In the genomic region with DNA sequence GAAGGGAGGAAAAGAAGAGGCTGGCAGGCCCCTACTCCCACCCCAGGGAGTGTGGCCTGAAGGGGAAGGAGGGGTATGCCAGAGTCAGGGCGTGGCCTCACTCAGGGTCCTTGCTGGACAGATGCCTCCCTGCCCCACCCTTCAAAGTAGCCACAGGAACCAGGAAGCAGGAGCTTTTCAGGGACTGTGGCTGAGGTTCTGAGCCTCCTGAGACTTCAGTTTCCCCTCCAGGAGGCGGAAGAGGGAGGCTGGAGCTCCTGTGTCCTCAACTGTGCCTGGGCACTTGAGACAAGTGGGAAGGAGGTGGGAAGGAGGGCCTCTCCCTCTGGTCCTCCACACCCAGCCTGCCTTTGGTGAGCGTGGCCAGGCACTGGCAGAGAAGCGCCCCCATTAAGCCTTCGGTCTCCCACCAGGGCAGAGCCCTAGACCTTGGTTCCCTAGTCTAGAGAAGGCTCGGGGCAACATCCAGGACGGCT, we compare ENCODE assay signal across 12 cellular contexts. TPM values are rescaled to one million over a fixed set of nuclear protein-coding genes. Genes with fewer than 3 reads are reported as not detected.
DNase-seq lines count a peak whose midpoint lies in the region; ATAC-seq and TF ChIP-seq lines count a peak whose summit lies in the region.
"Had no signal": no experiment of that assay in that cellular context is flagged by ENCODE, and none has a peak within 500 bp of the region (broad histone marks: within the 10 kb centered on the region; RNA-seq: fewer than 3 reads in every experiment).

No MANE protein-coding gene starts in this region.

- in situ Hi-C loops in astrocyte of the spinal cord (cut with HindIII; ENCODE audit: low sequenced_read_pairs) = no loop called here

- H3K9me3 Mint-ChIP-seq in Caco-2 (ENCODE audit: unreplicated experiment) = no peaks in the 10 kb centered on the region

- H3K9me3 ChIP-seq in HEK293 (ENCODE audit: control insufficient read depth, insufficient read depth, low read depth, low read length) = no peaks in the 10 kb centered on the region
- no peaks in the 10 kb centered on the region for H3K9me3 ChIP-seq in smooth muscle cell (replicated peaks; ENCODE audit: low read depth)
- H3K9me3 ChIP-seq in Caco-2 = no peaks in the 10 kb centered on the region

- no peak overlapping the region for H3K27ac ChIP-seq in HEK293 (ENCODE audit: extremely low read depth, low read depth, low read length)
- H3K27ac ChIP-seq in smooth muscle cell (ENCODE audit: low read depth) = no peak overlapping the region

- no peaks in the 10 kb centered on the region for H3K27me3 Mint-ChIP-seq in Caco-2 (ENCODE audit: insufficient read depth, unreplicated experiment)
- H3K27me3 Mint-ChIP-seq: T-helper 17 cell had no signal

- no TSS peak for BruUV-seq in Caco-2 (replicated peaks; lab: Mats Ljungman, UMichigan)

- intact Hi-C loops in Caco-2 (cut with micrococcal nuclease; ENCODE audit: unreplicated experiment) = no loop called here

- peak overlapping the region; percentile 50 for H3K4me2 ChIP-seq in smooth muscle cell

- no peaks in the 10 kb centered on the region for H3F3A ChIP-seq in smooth muscle cell (ENCODE audit: low read depth)

- peaks cover 5% of the 10 kb centered on the region for H3K36me3 Mint-ChIP-seq in Caco-2 (ENCODE audit: insufficient read depth, unreplicated experiment)

- H3K4me3 ChIP-seq in HEK293 (ENCODE audit: low read depth, low read length) = no peak overlapping the region
- no peak overlapping the region for H3K4me3 ChIP-seq in astrocyte of the spinal cord (ENCODE audit: low read depth, low read length)
- H3K4me3 ChIP-seq in smooth muscle cell = no peak overlapping the region
- no peak overlapping the region for H3K4me3 ChIP-seq in Caco-2 (ENCODE audit: low read depth, low read length)

- H4K20me1 ChIP-seq in smooth muscle cell (ENCODE audit: low read depth) = no peaks in the 10 kb centered on the region

- peaks cover 7% of the 10 kb centered on the region for H3K4me1 Mint-ChIP-seq in Caco-2 (ENCODE audit: low read depth, unreplicated experiment)

- TF ChIP-seq CTCF in HEK293 (tag by site-specific recombination; IDR thresholded peaks at IDR 0.05) = no peak
- TF ChIP-seq CTCF in astrocyte of the spinal cord (IDR thresholded peaks at IDR 0.05; ENCODE audit: low read depth, low read length) = peak; percentile 7
- no peak for TF ChIP-seq CTCF in smooth muscle cell (IDR thresholded peaks at IDR 0.05; ENCODE audit: borderline replicate concordance, insufficient read depth, poor library complexity, severe bottlenecking)
- TF ChIP-seq CTCF in Caco-2 (IDR thresholded peaks at IDR 0.05; ENCODE audit: insufficient read depth in 1 of 2, low read depth in 1 of 2, low read length in 1 of 2, severe bottlenecking in 1 of 2, unreplicated experiment in 1 of 2) = no peak

- POLR2A ChIA-PET in HEK293 (lab: Yijun Ruan, JAX) (interaction anchor here (0.6 to 1.9 kb wide), 3 partner anchors 22 to 144 kb away, joined by 3 to 7 read pairs (median 4); partner anchors contain the start of gene SORT1), Caco-2 (lab: Charles Lee) (no interaction called here)

- H3K4me3 Mint-ChIP-seq in Caco-2 (ENCODE audit: unreplicated experiment) = no peak overlapping the region
- H3K4me3 Mint-ChIP-seq: T-helper 17 cell had no signal

- H3K36me3 ChIP-seq in HEK293 (ENCODE audit: control insufficient read depth in 2 of 2, insufficient read depth in 1 of 2, low read length in 2 of 2) = peaks cover 0 to 53% of the 10 kb centered on the region in 2 experiments; a peak in 1 of 3 replicates
- H3K36me3 ChIP-seq in smooth muscle cell (ENCODE audit: low read depth) = no peaks in the 10 kb centered on the region
- no peaks in the 10 kb centered on the region for H3K36me3 ChIP-seq in Caco-2 (ENCODE audit: control insufficient read depth, insufficient read depth, low read length)

- H3K79me2 ChIP-seq in smooth muscle cell (ENCODE audit: low read depth) = no peaks in the 10 kb centered on the region

- WGBS in smooth muscle cell (ENCODE audit: low lambda C conversion rate) = 92% methylated on average over 7 of the region's 7 CpGs

- no peak overlapping the region for H2AFZ ChIP-seq in smooth muscle cell (ENCODE audit: low read depth)

- H3K9ac ChIP-seq in smooth muscle cell (ENCODE audit: low read depth) = no peak overlapping the region

- peaks cover 5% of the 10 kb centered on the region; the same call in 1 of the 2 replicates for H3K4me1 ChIP-seq in HEK293 (ENCODE audit: control insufficient read depth, insufficient read depth, low read length)
- H3K4me1 ChIP-seq in smooth muscle cell (ENCODE audit: low read depth) = peaks cover 24% of the 10 kb centered on the region
- peaks cover 9% of the 10 kb centered on the region for H3K4me1 ChIP-seq in Caco-2

- H3K27ac Mint-ChIP-seq in Caco-2 (ENCODE audit: unreplicated experiment) = no peak overlapping the region

- no peak for ATAC-seq in GM18868 (IDR thresholded peaks at IDR 0.05; ENCODE audit: unreplicated experiment)
- ATAC-seq: T-helper 17 cell had no signal

- no peak for DNase-seq in astrocyte of the spinal cord (ENCODE audit: low read depth, low spot score)
- peak; percentile 85 for DNase-seq in kidney glomerular epithelial cell (lab: John Stamatoyannopoulos, UW)
- no peak for DNase-seq in smooth muscle cell (lab: John Stamatoyannopoulos, UW; ENCODE audit: unreplicated experiment)
- no peak for DNase-seq in activated gamma-delta T cell (lab: John Stamatoyannopoulos, UW)
- DNase-seq in SHP77 treated with DMSO at 0.1 percent for 48 hours (lab: John Stamatoyannopoulos, UW) = no peak
- DNase-seq in Caco-2 = no peak
- DNase-seq: central memory CD4-positive, alpha-beta T cell; NCI-H2171 treated with DMSO at 0.1 percent for 48 hours; T-helper 17 cell had no signal

- H3K27me3 ChIP-seq in smooth muscle cell (ENCODE audit: low read depth) = peaks cover 5% of the 10 kb centered on the region
- H3K27me3 ChIP-seq in Caco-2 (replicated peaks; ENCODE audit: control insufficient read depth, insufficient read depth, low read length) = no peaks in the 10 kb centered on the region

- CTCF ChIA-PET in HEK293 (lab: Yijun Ruan, JAX) (interaction anchor here (0.6 to 2.6 kb wide), 9 partner anchors 9 to 1641 kb away, joined by 3 to 16 read pairs (median 4); partner anchors contain the start of genes PSRC1 and SORT1), Caco-2 (lab: Charles Lee) (interaction anchor here (0.8 kb wide), 1 partner anchor 146 kb away, joined by 3 read pairs; no protein-coding TSS in a partner anchor)

TF ChIP-seq in HEK293, 187 proteins besides CTCF, POLR2A, EP300 and RAD21 (continues in another document):
- peak; percentile 88 for TF ChIP-seq KLF1 (tag by site-specific recombination; IDR thresholded peaks at IDR 0.05)
- TF ChIP-seq ZNF391 (tag by site-specific recombination; IDR thresholded peaks at IDR 0.05; ENCODE audit: borderline replicate concordance, low read depth) = no peak
- TF ChIP-seq ZBTB10 (tag by site-specific recombination; IDR thresholded peaks at IDR 0.05) = no peak
- TF ChIP-seq ZNF600 (tag by site-specific recombination; IDR thresholded peaks at IDR 0.05) = no peak
- TF ChIP-seq ZNF292 (tag by site-specific recombination; IDR thresholded peaks at IDR 0.05; ENCODE audit: borderline replicate concordance, low read depth) = no peak
- no peak for TF ChIP-seq ZNF501 (tag by site-specific recombination; IDR thresholded peaks at IDR 0.05)
- no peak for TF ChIP-seq ZSCAN18 (tag by site-specific recombination; IDR thresholded peaks at IDR 0.05)
- TF ChIP-seq ZNF654 (tag by site-specific recombination; IDR thresholded peaks at IDR 0.05; ENCODE audit: low read depth) = no peak
- TF ChIP-seq ZIC2 (tag by site-specific recombination; IDR thresholded peaks at IDR 0.05) = peak; percentile 34; the same call in 1 of the 2 replicates
- no peak for TF ChIP-seq ZBTB48 (tag by site-specific recombination; IDR thresholded peaks at IDR 0.05)

RNA-seq across cellular contexts. Expression of gene CELSR2, which starts 5.3 kb away (rescaled TPM):
- total RNA-seq in smooth muscle cell = 2.9 and 3.6 TPM in 2 replicates
- 1.8 and 5.1 TPM in 2 replicates for polyA plus RNA-seq in smooth muscle cell
- 7.0 and 8.3 TPM in 2 replicates for total RNA-seq in Caco-2 (2022)

RNA-seq across cellular contexts. Expression of gene PSRC1, which starts 28.3 kb away (rescaled TPM):
- total RNA-seq in smooth muscle cell = 5.5 and 5.7 TPM in 2 replicates
- polyA plus RNA-seq in smooth muscle cell = 9.0 and 10.8 TPM in 2 replicates
- 23.9 and 24.9 TPM in 2 replicates for total RNA-seq in Caco-2 (2022)

RNA-seq across cellular contexts. Expression of gene SARS1, which starts 40.9 kb away (rescaled TPM):
- total RNA-seq in smooth muscle cell (157 and 164 TPM in 2 replicates), Caco-2 (2022) (189 and 225 TPM in 2 replicates)
- 165 and 176 TPM in 2 replicates for polyA plus RNA-seq in smooth muscle cell

RNA-seq across cellular contexts. Expression of gene MYBPHL, which starts 52.2 kb away (rescaled TPM):
- total RNA-seq in smooth muscle cell = not detected in 2 replicates
- not detected in 2 replicates for polyA plus RNA-seq in smooth muscle cell
- not detected in 2 replicates for total RNA-seq in Caco-2 (2022)
- total RNA-seq: HT1080, T-helper 17 cell had no signal
